Comparison of ENCODE assay signal across 2 cellular contexts in genomic region chr2:170820647-170821630, GRCh38.
TF ChIP-seq lines count a peak whose summit lies in the region.

No MANE protein-coding gene starts in this region.

TF ChIP-seq in liver, 16 proteins besides CTCF, POLR2A, EP300 and RAD21:
- TF ChIP-seq TAF1 (conservative IDR thresholded peaks at IDR 0.05) (no peak), MAX (IDR thresholded peaks at IDR 0.05) (no peak), NR2F2 (IDR thresholded peaks at IDR 0.05) (no peak), REST (IDR thresholded peaks at IDR 0.05) (no peak), HNF4A (conservative IDR thresholded peaks at IDR 0.05) (no peak), JUND (IDR thresholded peaks at IDR 0.05) (no peak), SP1 (IDR thresholded peaks at IDR 0.05) (no peak), EGR1 (IDR thresholded peaks at IDR 0.05; ENCODE audit: low read depth in 2 of 2) (no peak), YY1 (IDR thresholded peaks at IDR 0.05) (no peak), GABPA (IDR thresholded peaks at IDR 0.05 in 1 of 2, conservative IDR thresholded peaks at IDR 0.05 in 1 of 2) (no peak)
- TF ChIP-seq, protein P1, sequence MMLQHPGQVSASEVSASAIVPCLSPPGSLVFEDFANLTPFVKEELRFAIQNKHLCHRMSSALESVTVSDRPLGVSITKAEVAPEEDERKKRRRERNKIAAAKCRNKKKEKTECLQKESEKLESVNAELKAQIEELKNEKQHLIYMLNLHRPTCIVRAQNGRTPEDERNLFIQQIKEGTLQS (IDR thresholded peaks at IDR 0.05), result no peak
- TF ChIP-seq, protein P2, sequence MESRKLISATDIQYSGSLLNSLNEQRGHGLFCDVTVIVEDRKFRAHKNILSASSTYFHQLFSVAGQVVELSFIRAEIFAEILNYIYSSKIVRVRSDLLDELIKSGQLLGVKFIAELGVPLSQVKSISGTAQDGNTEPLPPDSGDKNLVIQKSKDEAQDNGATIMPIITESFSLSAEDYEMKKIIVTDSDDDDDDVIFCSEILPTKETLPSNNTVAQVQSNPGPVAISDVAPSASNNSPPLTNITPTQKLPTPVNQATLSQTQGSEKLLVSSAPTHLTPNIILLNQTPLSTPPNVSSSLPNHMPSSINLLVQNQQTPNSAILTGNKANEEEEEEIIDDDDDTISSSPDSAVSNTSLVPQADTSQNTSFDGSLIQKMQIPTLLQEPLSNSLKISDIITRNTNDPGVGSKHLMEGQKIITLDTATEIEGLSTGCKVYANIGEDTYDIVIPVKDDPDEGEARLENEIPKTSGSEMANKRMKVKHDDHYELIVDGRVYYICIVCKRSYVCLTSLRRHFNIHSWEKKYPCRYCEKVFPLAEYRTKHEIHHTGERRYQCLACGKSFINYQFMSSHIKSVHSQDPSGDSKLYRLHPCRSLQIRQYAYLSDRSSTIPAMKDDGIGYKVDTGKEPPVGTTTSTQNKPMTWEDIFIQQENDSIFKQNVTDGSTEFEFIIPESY (IDR thresholded peaks at IDR 0.05), result no peak

TF ChIP-seq in HepG2, 621 proteins besides CTCF, POLR2A, EP300 and RAD21:
- TF ChIP-seq ATF1 (CRISPR knock-in tag; IDR thresholded peaks at IDR 0.05), result no peak
- TF ChIP-seq TSC22D2 (CRISPR knock-in tag; IDR thresholded peaks at IDR 0.05; ENCODE audit: borderline replicate concordance), result no peak
- no peak for TF ChIP-seq SRSF1 (optimal IDR thresholded peaks at IDR 0.05; ENCODE audit: low read depth, low read length)
- TF ChIP-seq IRX3 (CRISPR knock-in tag; IDR thresholded peaks at IDR 0.05; ENCODE audit: borderline replicate concordance, low read depth), result no peak
- TF ChIP-seq, protein P3, sequence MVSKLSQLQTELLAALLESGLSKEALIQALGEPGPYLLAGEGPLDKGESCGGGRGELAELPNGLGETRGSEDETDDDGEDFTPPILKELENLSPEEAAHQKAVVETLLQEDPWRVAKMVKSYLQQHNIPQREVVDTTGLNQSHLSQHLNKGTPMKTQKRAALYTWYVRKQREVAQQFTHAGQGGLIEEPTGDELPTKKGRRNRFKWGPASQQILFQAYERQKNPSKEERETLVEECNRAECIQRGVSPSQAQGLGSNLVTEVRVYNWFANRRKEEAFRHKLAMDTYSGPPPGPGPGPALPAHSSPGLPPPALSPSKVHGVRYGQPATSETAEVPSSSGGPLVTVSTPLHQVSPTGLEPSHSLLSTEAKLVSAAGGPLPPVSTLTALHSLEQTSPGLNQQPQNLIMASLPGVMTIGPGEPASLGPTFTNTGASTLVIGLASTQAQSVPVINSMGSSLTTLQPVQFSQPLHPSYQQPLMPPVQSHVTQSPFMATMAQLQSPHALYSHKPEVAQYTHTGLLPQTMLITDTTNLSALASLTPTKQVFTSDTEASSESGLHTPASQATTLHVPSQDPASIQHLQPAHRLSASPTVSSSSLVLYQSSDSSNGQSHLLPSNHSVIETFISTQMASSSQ (IDR thresholded peaks at IDR 0.05; ENCODE audit: low read depth), result no peak
- TF ChIP-seq, protein P3 (CRISPR knock-in tag; IDR thresholded peaks at IDR 0.05; ENCODE audit: borderline replicate concordance), result no peak
- TF ChIP-seq, protein P1 (CRISPR knock-in tag; IDR thresholded peaks at IDR 0.05), result no peak
- TF ChIP-seq RFXANK (CRISPR knock-in tag; IDR thresholded peaks at IDR 0.05), result no peak
- TF ChIP-seq ZNF605 (CRISPR knock-in tag; IDR thresholded peaks at IDR 0.05), result no peak
- TF ChIP-seq CBFB (CRISPR knock-in tag; IDR thresholded peaks at IDR 0.05), result no peak
- TF ChIP-seq SP140L (CRISPR knock-in tag; IDR thresholded peaks at IDR 0.05; ENCODE audit: borderline replicate concordance), result no peak
- no peak for TF ChIP-seq ZNF30 (CRISPR knock-in tag; IDR thresholded peaks at IDR 0.05)
- no peak for TF ChIP-seq ZNF878 (CRISPR knock-in tag; IDR thresholded peaks at IDR 0.05)
- TF ChIP-seq NR2F6 (IDR thresholded peaks at IDR 0.05), result no peak
- no peak for TF ChIP-seq NR2F6 (CRISPR knock-in tag; IDR thresholded peaks at IDR 0.05)
- TF ChIP-seq, protein P4, sequence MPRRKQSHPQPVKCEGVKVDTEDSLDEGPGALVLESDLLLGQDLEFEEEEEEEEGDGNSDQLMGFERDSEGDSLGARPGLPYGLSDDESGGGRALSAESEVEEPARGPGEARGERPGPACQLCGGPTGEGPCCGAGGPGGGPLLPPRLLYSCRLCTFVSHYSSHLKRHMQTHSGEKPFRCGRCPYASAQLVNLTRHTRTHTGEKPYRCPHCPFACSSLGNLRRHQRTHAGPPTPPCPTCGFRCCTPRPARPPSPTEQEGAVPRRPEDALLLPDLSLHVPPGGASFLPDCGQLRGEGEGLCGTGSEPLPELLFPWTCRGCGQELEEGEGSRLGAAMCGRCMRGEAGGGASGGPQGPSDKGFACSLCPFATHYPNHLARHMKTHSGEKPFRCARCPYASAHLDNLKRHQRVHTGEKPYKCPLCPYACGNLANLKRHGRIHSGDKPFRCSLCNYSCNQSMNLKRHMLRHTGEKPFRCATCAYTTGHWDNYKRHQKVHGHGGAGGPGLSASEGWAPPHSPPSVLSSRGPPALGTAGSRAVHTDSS (CRISPR knock-in tag; conservative IDR thresholded peaks at IDR 0.05), result no peak
TF ChIP-seq in HepG2: peak in this region for 0.
